In the genomic region with DNA sequence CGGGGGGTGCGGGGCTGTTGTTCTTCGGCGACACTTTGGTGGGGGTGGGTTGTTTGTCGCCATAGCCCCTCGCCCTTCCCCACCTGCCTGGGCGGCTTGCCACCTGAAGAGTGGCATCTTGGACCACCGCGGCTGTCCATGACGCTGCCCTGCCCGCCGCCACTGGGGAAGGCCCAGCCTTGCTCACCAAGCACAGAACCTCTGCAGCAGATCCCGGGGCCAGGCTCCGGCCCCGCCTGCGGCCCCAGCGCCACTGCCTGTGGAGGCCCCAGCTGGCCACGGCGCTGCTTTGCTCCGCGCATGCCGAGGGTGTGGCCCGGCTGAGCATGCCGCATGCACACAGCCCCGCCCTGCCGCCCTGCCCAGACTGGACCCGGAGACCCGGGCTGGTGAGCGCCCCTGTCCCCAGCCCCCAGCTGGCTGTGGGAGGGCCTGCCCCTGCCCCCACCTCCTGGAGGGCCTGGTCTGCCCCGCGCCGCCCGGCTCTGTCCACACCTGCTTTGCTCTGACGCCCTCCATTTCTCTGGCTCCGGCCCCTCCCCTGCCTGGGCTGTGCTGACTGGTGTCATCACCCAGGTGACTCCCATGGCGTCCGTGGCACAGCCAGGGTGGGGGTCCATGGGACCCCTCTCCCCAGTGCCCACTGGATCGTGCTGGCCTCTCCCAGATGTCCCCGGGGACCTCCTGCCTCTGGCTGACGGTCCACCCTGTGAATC, we compare ENCODE assay signal across 24 cellular contexts. TPM values are rescaled to one million over a fixed set of nuclear protein-coding genes. Genes with fewer than 3 reads are reported as not detected.
DNase-seq lines count a peak whose midpoint lies in the region; ATAC-seq and TF ChIP-seq lines count a peak whose summit lies in the region.
"Had no signal": no experiment of that assay in that cellular context is flagged by ENCODE, and none has a peak within 500 bp of the region (broad histone marks: within the 10 kb centered on the region; RNA-seq: fewer than 3 reads in every experiment).

No MANE protein-coding gene starts in this region.

- no peak for ATAC-seq in stimulated activated naive B cell treated with anti-CD40 and anti-IgM and Interleukin-4, amounts not matched to agents 10 μg/mL and 1 μg/mL and 100 μg/mL, for 72 hours (replicated peaks)
- ATAC-seq: activated CD8-positive, alpha-beta T cell treated with anti-CD3 and anti-CD28 coated beads for 36 hours; activated T-cell treated with anti-CD3 and anti-CD28 coated beads, Interleukin-2, amount 50 U/mL, for 4 hours; body of pancreas had no signal

- intact Hi-C loops in Calu3 (cut with micrococcal nuclease; ENCODE audit: unreplicated experiment): no loop called here

- H3K9me3 Mint-ChIP-seq in Calu3 (ENCODE audit: low read depth, unreplicated experiment): no peaks in the 10 kb centered on the region
- H3K9me3 Mint-ChIP-seq in endodermal cell: no peaks in the 10 kb centered on the region
- H3K9me3 Mint-ChIP-seq in neural crest cell: no peaks in the 10 kb centered on the region
- no peaks in the 10 kb centered on the region for H3K9me3 Mint-ChIP-seq in stimulated activated naive B cell treated with anti-CD40 and anti-IgM and Interleukin-4, amounts not matched to agents 10 μg/mL and 1 μg/mL and 100 μg/mL, for 72 hours
- H3K9me3 Mint-ChIP-seq: activated CD8-positive, alpha-beta T cell treated with anti-CD3 and anti-CD28 coated beads for 36 hours; activated naive CD4-positive, alpha-beta T cell treated with anti-CD3 and anti-CD28 coated beads, Interleukin-2, amount 50 U/mL, for 24 hours; activated T-cell treated with anti-CD3 and anti-CD28 coated beads, Interleukin-2, amount 50 U/mL, for 4 hours; mesothelial cell of epicardium; neural progenitor cell had no signal

- peaks cover 27% of the 10 kb centered on the region for H3K27me3 ChIP-seq in endodermal cell (ENCODE audit: control insufficient read depth, insufficient read depth, low read length, poor library complexity, severe bottlenecking)
- H3K27me3 ChIP-seq: body of pancreas had no signal

- no peak for TF ChIP-seq CTCF in Calu3 (IDR thresholded peaks at IDR 0.05; ENCODE audit: unreplicated experiment)
- no peak for TF ChIP-seq CTCF in endodermal cell (conservative IDR thresholded peaks at IDR 0.05)
- TF ChIP-seq CTCF in neural crest cell (conservative IDR thresholded peaks at IDR 0.05): no peak

- no peaks in the 10 kb centered on the region for H3K4me1 Mint-ChIP-seq in Calu3 (ENCODE audit: low read depth, unreplicated experiment)
- no peaks in the 10 kb centered on the region for H3K4me1 Mint-ChIP-seq in endodermal cell
- peaks cover 9% of the 10 kb centered on the region for H3K4me1 Mint-ChIP-seq in neural crest cell
- H3K4me1 Mint-ChIP-seq in stimulated activated naive B cell treated with anti-CD40 and anti-IgM and Interleukin-4, amounts not matched to agents 10 μg/mL and 1 μg/mL and 100 μg/mL, for 72 hours: peaks cover 0 to 4% of the 10 kb centered on the region in 2 donors
- H3K4me1 Mint-ChIP-seq: activated naive CD4-positive, alpha-beta T cell treated with anti-CD3 and anti-CD28 coated beads, Interleukin-2, amount 50 U/mL, for 24 hours had no signal

- H3K27ac ChIP-seq in endodermal cell (ENCODE audit: low read depth, low read length): no peak overlapping the region
- H3K27ac ChIP-seq: body of pancreas, neural progenitor cell, VCaP had no signal

- peak overlapping the region; percentile 72 for H3K4me3 Mint-ChIP-seq in Calu3 (ENCODE audit: low read depth, unreplicated experiment)
- H3K4me3 Mint-ChIP-seq in endodermal cell: no peak overlapping the region
- peak overlapping the region; percentile 38 for H3K4me3 Mint-ChIP-seq in neural crest cell
- H3K4me3 Mint-ChIP-seq in stimulated activated naive B cell treated with anti-CD40 and anti-IgM and Interleukin-4, amounts not matched to agents 10 μg/mL and 1 μg/mL and 100 μg/mL, for 72 hours: no peak overlapping the region
- H3K4me3 Mint-ChIP-seq: activated CD8-positive, alpha-beta T cell treated with anti-CD3 and anti-CD28 coated beads for 36 hours; activated naive CD4-positive, alpha-beta T cell treated with anti-CD3 and anti-CD28 coated beads, Interleukin-2, amount 50 U/mL, for 24 hours; activated T-cell treated with anti-CD3 and anti-CD28 coated beads, Interleukin-2, amount 50 U/mL, for 4 hours; mesothelial cell of epicardium; neural progenitor cell had no signal

- no peaks in the 10 kb centered on the region for H3K4me1 ChIP-seq in endodermal cell (ENCODE audit: control insufficient read depth, insufficient read depth, low read length)

- H3K27ac Mint-ChIP-seq in Calu3 (ENCODE audit: unreplicated experiment) (no peak overlapping the region), endodermal cell (no peak overlapping the region), neural crest cell (ENCODE audit: unreplicated experiment) (no peak overlapping the region)
- H3K27ac Mint-ChIP-seq in stimulated activated naive B cell treated with anti-CD40 and anti-IgM and Interleukin-4, amounts not matched to agents 10 μg/mL and 1 μg/mL and 100 μg/mL, for 72 hours: no peak overlapping the region
- H3K27ac Mint-ChIP-seq: activated CD8-positive, alpha-beta T cell treated with anti-CD3 and anti-CD28 coated beads for 36 hours; activated naive CD4-positive, alpha-beta T cell treated with anti-CD3 and anti-CD28 coated beads, Interleukin-2, amount 50 U/mL, for 24 hours; mesothelial cell of epicardium; neural progenitor cell had no signal

- no peaks in the 10 kb centered on the region for H3K9me3 ChIP-seq in endodermal cell (ENCODE audit: control insufficient read depth, low read length)
- H3K9me3 ChIP-seq: body of pancreas had no signal

- no peak overlapping the region for H3K4me3 ChIP-seq in endodermal cell (ENCODE audit: low read length)
- H3K4me3 ChIP-seq: body of pancreas, neural progenitor cell had no signal

- DNase-seq in Calu3 (peak; percentile 59), NCI-H226 (peak; percentile 33), endodermal cell (peak; percentile 44), neural crest cell (ENCODE audit: low read depth, low spot score) (no peak), Kasumi-1 (lab: John Stamatoyannopoulos, UW) (no peak), midbrain (lab: John Stamatoyannopoulos, UW) (no peak)
- DNase-seq in stimulated activated naive B cell treated with anti-CD40 and anti-IgM and Interleukin-4, amounts not matched to agents 10 μg/mL and 1 μg/mL and 100 μg/mL, for 72 hours: no peak
- DNase-seq: activated CD8-positive, alpha-beta T cell treated with anti-CD3 and anti-CD28 coated beads for 36 hours; activated T-cell treated with anti-CD3 and anti-CD28 coated beads, Interleukin-2, amount 50 U/mL, for 4 hours; body of pancreas; COR-L47; cortex of kidney; foreskin melanocyte; KBM-7; NCI-H1092; NCI-H2029 treated with DMSO at 0.1 percent for 48 hours; NCI-H510A; SHP77; stimulated activated CD4-positive, alpha-beta T cell treated with anti-CD3 and anti-CD28 coated beads, Interleukin-12 subunit alpha, Interleukin-12 subunit beta, amount 100 ng/mL, for 4 hours; T-helper 1 cell had no signal

- 94 to 96% methylated on average over 16 to 40 of the region's 40 CpGs for WGBS in endodermal cell (ENCODE audit: insufficient coverage in 1 of 2, insufficient read length in 1 of 2), 2 experiments

- no peak overlapping the region for H3K9ac ChIP-seq in endodermal cell (ENCODE audit: extremely low read depth, low read length, poor library complexity, severe bottlenecking)
- H3K9ac ChIP-seq: neural progenitor cell had no signal

- H3K36me3 ChIP-seq in endodermal cell (ENCODE audit: control insufficient read depth, insufficient read depth, low read length): no peaks in the 10 kb centered on the region
- H3K36me3 ChIP-seq: neural progenitor cell had no signal

- no TSS peak for BruUV-seq in Calu3 (replicated peaks; lab: Mats Ljungman, UMichigan)

- peaks cover 4% of the 10 kb centered on the region for H3K36me3 Mint-ChIP-seq in Calu3 (ENCODE audit: insufficient read depth, unreplicated experiment)
- H3K36me3 Mint-ChIP-seq in endodermal cell (ENCODE audit: low read depth): no peaks in the 10 kb centered on the region
- H3K36me3 Mint-ChIP-seq in neural crest cell (ENCODE audit: low read depth): no peaks in the 10 kb centered on the region
- H3K36me3 Mint-ChIP-seq in stimulated activated naive B cell treated with anti-CD40 and anti-IgM and Interleukin-4, amounts not matched to agents 10 μg/mL and 1 μg/mL and 100 μg/mL, for 72 hours: no peaks in the 10 kb centered on the region
- H3K36me3 Mint-ChIP-seq: activated naive CD4-positive, alpha-beta T cell treated with anti-CD3 and anti-CD28 coated beads, Interleukin-2, amount 50 U/mL, for 24 hours; mesothelial cell of epicardium had no signal

- CTCF ChIA-PET in Calu3 (lab: Charles Lee): no interaction called here

- H3K27me3 Mint-ChIP-seq in Calu3 (ENCODE audit: unreplicated experiment) (no peaks in the 10 kb centered on the region), endodermal cell (ENCODE audit: insufficient read depth) (peaks cover 18% of the 10 kb centered on the region), neural crest cell (ENCODE audit: low read depth) (peaks cover 12% of the 10 kb centered on the region)
- H3K27me3 Mint-ChIP-seq in stimulated activated naive B cell treated with anti-CD40 and anti-IgM and Interleukin-4, amounts not matched to agents 10 μg/mL and 1 μg/mL and 100 μg/mL, for 72 hours: peaks cover 11 to 13% of the 10 kb centered on the region in 2 donors

RNA-seq across cellular contexts. Expression of a gene that starts 5.3 kb away (rescaled TPM):
- 0.83 and 1.3 TPM in 2 replicates for total RNA-seq in Calu3 (2022)
- total RNA-seq in endodermal cell: 1 to 10 TPM; 5.0 to 6.4 TPM
- polyA plus RNA-seq in endodermal cell (2013, experiment 1 of 2): 13.4 TPM
- polyA plus RNA-seq in endodermal cell (2013, experiment 2 of 2): 11.1 TPM
- 18.8 and 19.5 TPM in 2 replicates for total RNA-seq in neural crest cell

RNA-seq across cellular contexts. Expression of a gene that starts 55.7 kb away (rescaled TPM):
- total RNA-seq in Calu3 (2022) (29.9 and 30.4 TPM in 2 replicates), endodermal cell (10 to 100 TPM; 54.8 to 60.1 TPM), neural crest cell (54.3 and 55.2 TPM in 2 replicates)
- polyA plus RNA-seq in endodermal cell (2013, experiment 1 of 2): 43.8 TPM
- polyA plus RNA-seq in endodermal cell (2013, experiment 2 of 2): 43.0 TPM

Comparison
In these comparisons a context has a peak if more than half of its experiments do, and no peak if none do; other contexts are left out.
1. DNase-seq: peak in Calu3 (single experiment), NCI-H226 (single experiment) and endodermal cell (single experiment); none in neural crest cell (single experiment), Kasumi-1 (0 of 2), stimulated activated naive B cell treated with anti-CD40 and anti-IgM and Interleukin-4, amounts not matched to agents 10 μg/mL and 1 μg/mL and 100 μg/mL, for 72 hours (single experiment) and midbrain (single experiment).
2. H3K4me3 Mint-ChIP-seq: peak in Calu3 (single experiment) and neural crest cell (single experiment); none in endodermal cell (single experiment) and stimulated activated naive B cell treated with anti-CD40 and anti-IgM and Interleukin-4, amounts not matched to agents 10 μg/mL and 1 μg/mL and 100 μg/mL, for 72 hours (0 of 2).